ENCODE assay signal across 8 cellular contexts in genomic region chr1:3795453-3796214, GRCh38. TPM values are rescaled to one million over a fixed set of nuclear protein-coding genes. Genes with fewer than 3 reads are reported as not detected.
DNase-seq lines count a peak whose midpoint lies in the region; ATAC-seq, FAIRE-seq and TF ChIP-seq lines count a peak whose summit lies in the region.

No MANE protein-coding gene starts in this region.

- H3K4me1 ChIP-seq in OCI-LY1 (ENCODE audit: insufficient read depth, low read length, severe bottlenecking) (peaks cover 33% of the 10 kb centered on the region), pancreas (peaks cover 0 to 23% (median 22%) of the 10 kb centered on the region in 3 donors)

- no peaks in the 10 kb centered on the region for H3F3A ChIP-seq in OCI-LY1 (ENCODE audit: insufficient read depth, low read length)

- ATAC-seq in GM21717 (IDR thresholded peaks at IDR 0.05; ENCODE audit: unreplicated experiment): peak; percentile 2
- ATAC-seq in pancreas: no peak

- H3K9me3 ChIP-seq in OCI-LY1 (ENCODE audit: low read length) (no peaks in the 10 kb centered on the region), pancreas (no peaks in the 10 kb centered on the region)

- 2 to 3% methylated on average over 41 to 53 of the region's 53 CpGs for WGBS in pancreas, 2 donors

- no peak overlapping the region for H2AFZ ChIP-seq in OCI-LY1 (ENCODE audit: low read length)

- H3K79me2 ChIP-seq in OCI-LY1 (ENCODE audit: insufficient read depth, low read length): peaks cover 33% of the 10 kb centered on the region

- H3K27ac ChIP-seq in OCI-LY1 (ENCODE audit: low read depth, low read length, poor library complexity, severe bottlenecking): no peak overlapping the region
- H3K27ac ChIP-seq in pancreas: peak overlapping the region in 1 of 4 donors; percentile 25

- H3K36me3 ChIP-seq in OCI-LY1 (ENCODE audit: insufficient read depth, low read length): peaks cover 14% of the 10 kb centered on the region
- no peaks in the 10 kb centered on the region for H3K36me3 ChIP-seq in pancreas

- DNase-seq in AG09309 (ENCODE audit: low read depth) (no peak), epithelial cell of proximal tubule (ENCODE audit: low read depth) (no peak), pancreas (peak in 2 of 6 donors; percentile 29 to 78), GF-D8 (lab: John Stamatoyannopoulos, UW) (no peak), GDM1 (lab: John Stamatoyannopoulos, UW) (no peak), NCI-H2227 treated with DMSO at 0.1 percent for 48 hours (lab: John Stamatoyannopoulos, UW) (no peak)

- FAIRE-seq in pancreas (lab: Jason Lieb, UNC): no peak

- peak overlapping the region; percentile 53 for H3K4me3 ChIP-seq in AG09309 (ENCODE audit: control insufficient read depth, low read depth, low read length)
- H3K4me3 ChIP-seq in OCI-LY1 (ENCODE audit: low read depth, low read length, poor library complexity, severe bottlenecking): peak overlapping the region; percentile 83
- H3K4me3 ChIP-seq in epithelial cell of proximal tubule (ENCODE audit: low read depth, low read length): peak overlapping the region; percentile 95
- peak overlapping the region; percentile 84 to 98 (median 95) for H3K4me3 ChIP-seq in pancreas

- intact Hi-C loops in pancreas (cut with DNase I): no loop called here

- TF ChIP-seq CTCF in AG09309 (IDR thresholded peaks at IDR 0.05; ENCODE audit: control insufficient read depth, insufficient read depth, low read depth, low read length, missing control alignments) (no peak), OCI-LY1 (IDR thresholded peaks at IDR 0.05; ENCODE audit: low read length) (no peak), epithelial cell of proximal tubule (conservative IDR thresholded peaks at IDR 0.05; ENCODE audit: low read depth, low read length) (no peak), pancreas (IDR thresholded peaks at IDR 0.05) (no peak)

- H4K20me1 ChIP-seq in OCI-LY1 (ENCODE audit: insufficient read depth, low read length): no peaks in the 10 kb centered on the region

- no peaks in the 10 kb centered on the region for H3K9me2 ChIP-seq in OCI-LY1 (ENCODE audit: low read depth, low read length)

- H3K9ac ChIP-seq in OCI-LY1 (ENCODE audit: low read length): peak overlapping the region; percentile 92

- H3K4me2 ChIP-seq in OCI-LY1 (ENCODE audit: low read length): peak overlapping the region; percentile 98

- H3K27me3 ChIP-seq in OCI-LY1 (ENCODE audit: insufficient read depth, low read length) (no peaks in the 10 kb centered on the region; the same call in 1 of the 2 replicates), pancreas (no peaks in the 10 kb centered on the region)

RNA-seq across cellular contexts. Expression of gene LRRC47, which starts 0.7 kb away (rescaled TPM):
- total RNA-seq in epithelial cell of proximal tubule: 36.4 and 38.9 TPM in 2 replicates
- total RNA-seq in pancreas: 10 to 100 TPM; 21.1 to 34.3 (median 27.5) TPM
- 10 to 100 TPM; 15.7 to 24.6 TPM for polyA plus RNA-seq in pancreas

RNA-seq across cellular contexts. Expression of gene SMIM1, which starts 23.1 kb away (rescaled TPM):
- total RNA-seq in epithelial cell of proximal tubule (3.6 TPM in 1 of 2 replicates, not detected in the other), pancreas (1 to 10 TPM; 3.1 to 6.8 (median 5.8) TPM)
- 10 to 100 TPM; 10.3 to 15.1 TPM for polyA plus RNA-seq in pancreas

RNA-seq across cellular contexts. Expression of gene CCDC27, which starts 43.4 kb away (rescaled TPM):
- total RNA-seq in epithelial cell of proximal tubule: not detected in 2 replicates
- total RNA-seq in pancreas: under 1 TPM in 1 of 6 donors, not detected in 5; 0.04 TPM
- not detected for polyA plus RNA-seq in pancreas
